Comparison of ENCODE assay signal across 7 cellular contexts in the genomic region with DNA sequence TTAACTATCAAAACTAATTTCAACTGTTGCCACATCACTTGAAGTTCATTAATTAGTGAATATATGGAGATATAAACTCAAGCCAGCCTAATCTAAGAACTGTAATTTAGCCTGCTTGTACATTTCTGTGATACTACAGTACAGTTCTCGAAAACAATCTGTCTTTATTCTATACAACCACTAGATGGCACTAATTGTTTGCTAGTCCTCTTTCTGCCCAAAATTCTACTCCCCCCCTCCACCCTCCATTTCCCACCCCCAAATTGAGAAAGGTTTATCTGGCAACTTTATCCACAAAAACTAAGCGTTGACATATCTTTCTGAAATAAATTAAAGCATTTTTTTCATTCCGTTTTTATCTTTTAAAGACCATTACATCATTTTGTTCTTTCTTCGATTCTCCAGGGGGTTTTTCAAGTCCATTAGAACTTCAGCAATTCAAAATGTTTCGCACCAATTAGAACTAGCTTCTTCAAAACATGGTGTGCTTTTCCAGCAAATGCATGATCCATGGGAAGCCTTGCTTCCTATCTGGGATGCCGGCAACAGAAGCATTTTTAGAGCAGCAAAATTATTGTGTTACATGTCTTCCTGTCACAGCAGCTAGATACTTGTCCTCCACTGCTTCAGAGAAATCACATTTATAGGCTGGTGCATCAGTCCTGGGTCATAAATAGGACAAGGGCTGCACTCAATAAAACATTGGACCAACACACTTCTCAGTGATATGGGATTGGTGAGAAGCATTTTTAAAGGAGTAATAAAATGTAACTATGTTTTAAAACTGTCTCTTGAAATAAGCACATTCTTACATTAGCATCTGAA.
A peak's percentile ranks its signal among the peaks of the same experiment; 100 is the strongest.
DNase-seq lines count a peak whose midpoint lies in the region; ATAC-seq and TF ChIP-seq lines count a peak whose summit lies in the region.

No MANE protein-coding gene starts in this region.

- DNase-seq in GM06990 (ENCODE audit: extremely low read depth, insufficient read length) (no peak), HT-29 (ENCODE audit: low spot score) (peak; percentile 23), WERI-Rb-1 (no peak), kidney tubule cell (ENCODE audit: low spot score) (peak; percentile 8)

- H3K9me3 ChIP-seq in WERI-Rb-1 (ENCODE audit: severe bottlenecking): no peaks in the 10 kb centered on the region

- H3K36me3 ChIP-seq in GM06990 (ENCODE audit: control insufficient read depth, insufficient read depth, low read length) (no peaks in the 10 kb centered on the region), WERI-Rb-1 (no peaks in the 10 kb centered on the region)

- H3K27ac ChIP-seq in WERI-Rb-1: no peak overlapping the region

- H3K4me3 ChIP-seq in GM06990 (replicated peaks; ENCODE audit: low read depth, low read length) (no peak overlapping the region), WERI-Rb-1 (ENCODE audit: low read depth, low read length) (no peak overlapping the region)

- H3K27me3 ChIP-seq in GM06990 (replicated peaks; ENCODE audit: control insufficient read depth, insufficient read depth, low read length) (no peaks in the 10 kb centered on the region; the same call in 1 of the 2 replicates), WERI-Rb-1 (ENCODE audit: insufficient read depth, low read depth, severe bottlenecking) (peaks cover 2% of the 10 kb centered on the region)

- TF ChIP-seq CTCF in GM06990 (IDR thresholded peaks at IDR 0.05; ENCODE audit: insufficient read depth, low read length, poor library complexity, severe bottlenecking) (peak; percentile 54), WERI-Rb-1 (IDR thresholded peaks at IDR 0.05; ENCODE audit: low read depth, low read length) (peak; percentile 36; the same call in 1 of the 2 replicates)

- no peak for ATAC-seq in HG03565 (IDR thresholded peaks at IDR 0.05; ENCODE audit: unreplicated experiment)
- no peak for ATAC-seq in HG02870 (IDR thresholded peaks at IDR 0.05; ENCODE audit: unreplicated experiment)
- ATAC-seq in GM21390 (IDR thresholded peaks at IDR 0.05; ENCODE audit: unreplicated experiment): no peak

Comparison
In these comparisons a context has a peak if more than half of its experiments do, and no peak if none do; other contexts are left out.
1. DNase-seq: peak in HT-29 (single experiment) and kidney tubule cell (single experiment); none in GM06990 (single experiment) and WERI-Rb-1 (single experiment).